ENCODE assay signal across 8 cellular contexts in genomic region chr12:30696486-30696885, GRCh38. TPM values are rescaled to one million over a fixed set of nuclear protein-coding genes. Genes with fewer than 3 reads are reported as not detected.
DNase-seq lines count a peak whose midpoint lies in the region; ATAC-seq and TF ChIP-seq lines count a peak whose summit lies in the region.

No MANE protein-coding gene starts in this region.

- no peak overlapping the region for H3K27ac ChIP-seq in iPS-18a (ENCODE audit: low read length)

- no peaks in the 10 kb centered on the region for H3K9me3 ChIP-seq in iPS-18a (ENCODE audit: control insufficient read depth, low read depth, low read length)

- TF ChIP-seq CTCF in activated B cell treated with CpG ODN at 0.5 μM for 24 hours (IDR thresholded peaks at IDR 0.05): no peak

- DNase-seq in T-helper 2 cell treated with Interferon-gamma antibody and Interleukin-4, amounts not matched to agents 5 μg/mL and 100 μg/mL, for 36 hours (ENCODE audit: low spot score): no peak
- no peak for DNase-seq in T-helper 2 cell
- no peak for DNase-seq in activated B cell treated with CpG ODN at 0.5 μM for 24 hours
- no peak for DNase-seq in stimulated activated naive B cell treated with anti-CD40 and anti-IgM and Interleukin-4, amounts not matched to agents 10 μg/mL and 1 μg/mL and 100 μg/mL, for 72 hours
- no peak for DNase-seq in stimulated activated CD4-positive, alpha-beta T cell treated with anti-CD3 and anti-CD28 coated beads, Interleukin-1b, Interleukin-23, amount 100 ng/mL, for 48 hours

- H3K27me3 Mint-ChIP-seq in T-helper 2 cell treated with Interferon-gamma antibody and Interleukin-4, amounts not matched to agents 5 μg/mL and 100 μg/mL, for 36 hours (ENCODE audit: low read depth): peaks cover 7% of the 10 kb centered on the region
- no peaks in the 10 kb centered on the region for H3K27me3 Mint-ChIP-seq in activated B cell treated with CpG ODN at 0.5 μM for 24 hours
- peaks cover 0 to 5% of the 10 kb centered on the region in 2 donors for H3K27me3 Mint-ChIP-seq in stimulated activated naive B cell treated with anti-CD40 and anti-IgM and Interleukin-4, amounts not matched to agents 10 μg/mL and 1 μg/mL and 100 μg/mL, for 72 hours

- peak overlapping the region; percentile 95 for H3K4me3 Mint-ChIP-seq in T-helper 2 cell treated with Interferon-gamma antibody and Interleukin-4, amounts not matched to agents 5 μg/mL and 100 μg/mL, for 36 hours
- H3K4me3 Mint-ChIP-seq in activated B cell treated with CpG ODN at 0.5 μM for 24 hours: peak overlapping the region; percentile 98
- H3K4me3 Mint-ChIP-seq in stimulated activated naive B cell treated with anti-CD40 and anti-IgM and Interleukin-4, amounts not matched to agents 10 μg/mL and 1 μg/mL and 100 μg/mL, for 72 hours: peak overlapping the region; percentile 91 to 96

- intact Hi-C loops in activated B cell treated with CpG ODN at 0.5 μM for 24 hours (cut with micrococcal nuclease): loop anchor here (5.0 kb wide), 1 partner anchor 376 kb away; the partner anchor contains the start of gene DDX11

- H3K36me3 Mint-ChIP-seq in T-helper 2 cell treated with Interferon-gamma antibody and Interleukin-4, amounts not matched to agents 5 μg/mL and 100 μg/mL, for 36 hours (ENCODE audit: low read depth): peaks cover 3% of the 10 kb centered on the region
- peaks cover 11% of the 10 kb centered on the region for H3K36me3 Mint-ChIP-seq in activated B cell treated with CpG ODN at 0.5 μM for 24 hours (ENCODE audit: low read depth)
- peaks cover 0 to 3% of the 10 kb centered on the region in 2 donors for H3K36me3 Mint-ChIP-seq in stimulated activated naive B cell treated with anti-CD40 and anti-IgM and Interleukin-4, amounts not matched to agents 10 μg/mL and 1 μg/mL and 100 μg/mL, for 72 hours

- H3K27ac Mint-ChIP-seq in T-helper 2 cell treated with Interferon-gamma antibody and Interleukin-4, amounts not matched to agents 5 μg/mL and 100 μg/mL, for 36 hours: peak overlapping the region; percentile 93
- H3K27ac Mint-ChIP-seq in activated B cell treated with CpG ODN at 0.5 μM for 24 hours: no peak overlapping the region
- peak overlapping the region; percentile 98 for H3K27ac Mint-ChIP-seq in stimulated activated naive B cell treated with anti-CD40 and anti-IgM and Interleukin-4, amounts not matched to agents 10 μg/mL and 1 μg/mL and 100 μg/mL, for 72 hours

- no peaks in the 10 kb centered on the region for H3K9me3 Mint-ChIP-seq in T-helper 2 cell treated with Interferon-gamma antibody and Interleukin-4, amounts not matched to agents 5 μg/mL and 100 μg/mL, for 36 hours
- no peaks in the 10 kb centered on the region for H3K9me3 Mint-ChIP-seq in activated B cell treated with CpG ODN at 0.5 μM for 24 hours
- H3K9me3 Mint-ChIP-seq in stimulated activated naive B cell treated with anti-CD40 and anti-IgM and Interleukin-4, amounts not matched to agents 10 μg/mL and 1 μg/mL and 100 μg/mL, for 72 hours: no peaks in the 10 kb centered on the region

- H3K27me3 ChIP-seq in iPS-18a (ENCODE audit: control insufficient read depth, insufficient read depth, low read length): no peaks in the 10 kb centered on the region

- H3K4me1 ChIP-seq in iPS-18a (ENCODE audit: control insufficient read depth, low read depth, low read length): peaks cover 17% of the 10 kb centered on the region

- CTCF ChIA-PET in activated B cell treated with CpG ODN at 0.5 μM for 24 hours (lab: Charles Lee): no interaction called here

- H3K9ac ChIP-seq in iPS-18a (ENCODE audit: low read length): no peak overlapping the region

- peak overlapping the region; percentile 91 for H3K4me3 ChIP-seq in iPS-18a (ENCODE audit: low read length)

- no peaks in the 10 kb centered on the region for H3K36me3 ChIP-seq in iPS-18a (ENCODE audit: control insufficient read depth, low read depth, low read length)

- POLR2A ChIA-PET in activated B cell treated with CpG ODN at 0.5 μM for 24 hours (lab: Charles Lee): interaction anchor here (2.3 kb wide), 1 partner anchor 58 kb away, joined by 31 read pairs; the partner anchor contains the start of gene CAPRIN2

- H3K4me1 Mint-ChIP-seq in T-helper 2 cell treated with Interferon-gamma antibody and Interleukin-4, amounts not matched to agents 5 μg/mL and 100 μg/mL, for 36 hours (ENCODE audit: low read depth): peaks cover 25% of the 10 kb centered on the region
- H3K4me1 Mint-ChIP-seq in activated B cell treated with CpG ODN at 0.5 μM for 24 hours: peaks cover 32% of the 10 kb centered on the region
- peaks cover 11 to 29% of the 10 kb centered on the region in 2 donors for H3K4me1 Mint-ChIP-seq in stimulated activated naive B cell treated with anti-CD40 and anti-IgM and Interleukin-4, amounts not matched to agents 10 μg/mL and 1 μg/mL and 100 μg/mL, for 72 hours

- ATAC-seq in activated B cell treated with CpG ODN at 0.5 μM for 24 hours (ENCODE audit: low read depth): no peak
- ATAC-seq in stimulated activated naive B cell treated with anti-CD40 and anti-IgM and Interleukin-4, amounts not matched to agents 10 μg/mL and 1 μg/mL and 100 μg/mL, for 72 hours (replicated peaks): no peak
- no peak for ATAC-seq in GM19467 (IDR thresholded peaks at IDR 0.05; ENCODE audit: unreplicated experiment)
- ATAC-seq in GM18502 (IDR thresholded peaks at IDR 0.05; ENCODE audit: poor library complexity, unreplicated experiment): no peak

RNA-seq across cellular contexts. Expression of gene IPO8, which starts 0.8 kb away (rescaled TPM):
- 52.0 and 55.4 TPM in 2 replicates for total RNA-seq in activated B cell treated with CpG ODN at 0.5 μM for 24 hours

RNA-seq across cellular contexts. Expression of gene CAPRIN2, which starts 58.3 kb away (rescaled TPM):
- 17.5 and 18.7 TPM in 2 replicates for total RNA-seq in activated B cell treated with CpG ODN at 0.5 μM for 24 hours
